13 cellular contexts compared by ENCODE assay signal in the genomic region with DNA sequence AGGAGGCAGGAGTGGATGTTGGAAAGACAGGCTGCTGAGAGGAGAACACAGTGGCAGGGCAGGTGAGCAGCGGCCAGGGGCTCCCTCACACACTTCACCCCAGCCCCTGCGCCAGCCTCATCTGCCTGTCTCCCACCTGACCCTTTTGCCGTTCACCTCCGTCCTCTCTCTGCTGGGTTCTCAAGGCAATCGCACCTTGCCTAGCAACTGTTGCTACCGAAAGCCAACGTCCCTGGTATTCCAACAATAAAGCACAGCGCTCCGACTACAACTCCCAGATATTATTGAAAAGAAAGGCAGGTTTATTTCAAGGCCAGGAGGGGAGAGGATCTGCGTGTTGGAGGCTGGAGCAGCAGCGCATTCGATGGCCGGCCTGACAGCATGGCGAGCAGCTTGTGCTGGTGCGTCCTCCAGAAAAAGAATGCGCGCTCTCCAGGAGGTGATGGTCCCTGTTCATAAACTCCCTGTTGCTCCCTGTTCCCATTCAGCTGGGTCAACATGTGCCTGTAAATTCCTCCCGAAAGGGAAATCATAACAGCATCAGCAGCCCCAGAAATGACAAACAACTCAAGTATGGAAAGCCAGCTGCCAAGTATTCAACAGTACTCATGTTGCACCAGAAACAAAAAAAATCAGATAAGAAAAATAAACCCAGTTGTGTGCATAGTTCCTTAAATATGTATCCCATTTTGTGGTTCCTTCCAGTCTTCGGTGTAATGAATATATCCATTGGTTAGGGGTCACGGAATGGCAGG.
DNase-seq lines count a peak whose midpoint lies in the region; FAIRE-seq and TF ChIP-seq lines count a peak whose summit lies in the region.
"Had no signal": no experiment of that assay in that cellular context is flagged by ENCODE, and none has a peak within 500 bp of the region (broad histone marks: within the 10 kb centered on the region; RNA-seq: fewer than 3 reads in every experiment).

No MANE protein-coding gene starts in this region.

- H4K20me1 ChIP-seq in neural progenitor cell (ENCODE audit: low read depth) (no peaks in the 10 kb centered on the region), MM.1S (ENCODE audit: insufficient read depth, low read length) (no peaks in the 10 kb centered on the region)

- H3K4me3 ChIP-seq in choroid plexus epithelial cell (ENCODE audit: low read depth, low read length): no peak overlapping the region
- H3K4me3 ChIP-seq in neural progenitor cell: no peak overlapping the region
- H3K4me3 ChIP-seq in MM.1S (ENCODE audit: low read length): no peak overlapping the region

- no peaks in the 10 kb centered on the region for H3K36me3 ChIP-seq in neural progenitor cell
- no peaks in the 10 kb centered on the region for H3K36me3 ChIP-seq in MM.1S (replicated peaks; ENCODE audit: insufficient read depth, low read length)

- H3K9me3 ChIP-seq in neural progenitor cell (ENCODE audit: low read depth) (no peaks in the 10 kb centered on the region), MM.1S (replicated peaks; ENCODE audit: insufficient read depth, low read length) (no peaks in the 10 kb centered on the region)

- no peak for TF ChIP-seq CTCF in choroid plexus epithelial cell (conservative IDR thresholded peaks at IDR 0.05; ENCODE audit: low read depth, low read length)
- TF ChIP-seq CTCF in neural progenitor cell (IDR thresholded peaks at IDR 0.05): no peak
- TF ChIP-seq CTCF in MM.1S (IDR thresholded peaks at IDR 0.05; ENCODE audit: low read length): no peak

- no peaks in the 10 kb centered on the region for H3K79me2 ChIP-seq in neural progenitor cell (ENCODE audit: low read depth)
- H3K79me2 ChIP-seq in MM.1S (ENCODE audit: low read length): no peaks in the 10 kb centered on the region

- H3K27ac ChIP-seq in neural progenitor cell: no peak overlapping the region
- no peak overlapping the region for H3K27ac ChIP-seq in MM.1S (ENCODE audit: low read length)

- H3K36me3 Mint-ChIP-seq in neural progenitor cell: no peaks in the 10 kb centered on the region

- H3K9me2 ChIP-seq in MM.1S (replicated peaks; ENCODE audit: insufficient read depth, low read length): no peaks in the 10 kb centered on the region

- H3K4me2 ChIP-seq in neural progenitor cell (no peak overlapping the region), MM.1S (ENCODE audit: low read depth, low read length) (no peak overlapping the region)

- peak overlapping the region; percentile 96 for H3K27ac Mint-ChIP-seq in neural progenitor cell

- DNase-seq in AG08396 (ENCODE audit: low spot score) (peak; percentile 50), HTR-8/SVneo (ENCODE audit: insufficient read length, low spot score) (peak; percentile 62), choroid plexus epithelial cell (ENCODE audit: low read depth) (peak; percentile 80), neural progenitor cell (ENCODE audit: low spot score) (no peak), NCI-H2107 treated with DMSO at 0.1 percent for 48 hours (lab: John Stamatoyannopoulos, UW; ENCODE audit: unreplicated experiment) (no peak), MM.1S (no peak), DMS153 (lab: John Stamatoyannopoulos, UW) (no peak), SKM-1 (lab: John Stamatoyannopoulos, UW; ENCODE audit: unreplicated experiment) (no peak)
- DNase-seq: activated naive CD4-positive, alpha-beta T cell treated with Interleukin-2 at 50 U/mL for 16 hours; C1 segment of cervical spinal cord; NCI-H2029; SHP77; stimulated activated CD4-positive, alpha-beta T cell treated with anti-CD3 and anti-CD28 coated beads, Interleukin-2, amount 100 ng/mL, for 48 hours had no signal

- peaks cover 8% of the 10 kb centered on the region for H3K27me3 ChIP-seq in neural progenitor cell
- H3K27me3 ChIP-seq in MM.1S (replicated peaks; ENCODE audit: insufficient read depth, low read length): peaks cover 48% of the 10 kb centered on the region

- H2AFZ ChIP-seq in neural progenitor cell (replicated peaks): no peak overlapping the region
- H2AFZ ChIP-seq in MM.1S (ENCODE audit: low read length): no peak overlapping the region

- no peak overlapping the region for H3K4me3 Mint-ChIP-seq in neural progenitor cell

- H3F3A ChIP-seq in neural progenitor cell (ENCODE audit: low read depth): no peaks in the 10 kb centered on the region
- H3F3A ChIP-seq in MM.1S (ENCODE audit: insufficient read depth, low read length): no peaks in the 10 kb centered on the region

- peaks cover 3% of the 10 kb centered on the region for H3K9me3 Mint-ChIP-seq in neural progenitor cell

- H3K4me1 Mint-ChIP-seq in neural progenitor cell: peaks cover 35% of the 10 kb centered on the region

- H3K4me1 ChIP-seq in neural progenitor cell (no peaks in the 10 kb centered on the region), MM.1S (ENCODE audit: low read length) (no peaks in the 10 kb centered on the region)

- H3K9ac ChIP-seq in neural progenitor cell: no peak overlapping the region
- no peak overlapping the region for H3K9ac ChIP-seq in MM.1S (ENCODE audit: low read length)

- peak; percentile 38 for FAIRE-seq in HTR-8/SVneo (lab: Jason Lieb, UNC)

- H3K27me3 Mint-ChIP-seq in neural progenitor cell (ENCODE audit: insufficient read depth, low read depth): peaks cover 10% of the 10 kb centered on the region

Comparison
In these comparisons a context has a peak if more than half of its experiments do, and no peak if none do; other contexts are left out.
1. DNase-seq: peak in AG08396 (single experiment), HTR-8/SVneo (single experiment) and choroid plexus epithelial cell (single experiment); none in neural progenitor cell (single experiment), NCI-H2107 treated with DMSO at 0.1 percent for 48 hours (single experiment), MM.1S (single experiment), DMS153 (single experiment) and SKM-1 (single experiment).